In the genomic region with DNA sequence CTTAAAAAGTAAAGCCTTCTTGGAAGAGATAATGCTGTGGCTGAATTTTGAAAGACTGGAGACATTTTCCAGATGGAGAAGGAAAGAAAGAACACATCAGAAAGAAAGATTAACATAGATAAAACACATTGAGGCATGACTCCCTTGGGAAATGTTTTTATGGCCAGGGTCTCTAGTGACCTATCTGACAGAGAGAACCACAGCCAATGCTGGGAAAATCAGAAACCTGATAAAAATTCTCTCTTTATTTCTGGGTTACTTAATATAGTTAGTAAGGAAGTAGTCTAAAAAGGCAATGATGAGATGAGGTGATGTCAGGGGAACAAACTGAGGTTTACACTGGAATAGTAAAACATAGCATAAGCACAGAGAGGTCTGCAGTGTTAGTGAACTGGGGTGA, we compare ENCODE assay signal across 25 cellular contexts. TPM values are rescaled to one million over a fixed set of nuclear protein-coding genes. Genes with fewer than 3 reads are reported as not detected.
A peak's percentile ranks its signal among the peaks of the same experiment; 100 is the strongest.
DNase-seq lines count a peak whose midpoint lies in the region; ATAC-seq and TF ChIP-seq lines count a peak whose summit lies in the region.
"Had no signal": no experiment of that assay in that cellular context is flagged by ENCODE, and none has a peak within 500 bp of the region (broad histone marks: within the 10 kb centered on the region; RNA-seq: fewer than 3 reads in every experiment).

No MANE protein-coding gene starts in this region.

- no peaks in the 10 kb centered on the region for H3K79me1 ChIP-seq in mesenchymal stem cell (replicated peaks; ENCODE audit: low read length, poor library complexity, severe bottlenecking)

- H3K27ac ChIP-seq in right atrium auricular region (no peak overlapping the region), mesenchymal stem cell (ENCODE audit: low read length, poor library complexity, severe bottlenecking) (no peak overlapping the region)
- H3K27ac ChIP-seq: HL-60, PC-9, RWPE1, SJCRH30 had no signal

- H4K91ac ChIP-seq in mesenchymal stem cell (ENCODE audit: low read length), result no peak overlapping the region

- H3K4ac ChIP-seq in mesenchymal stem cell (ENCODE audit: low read depth in 1 of 2, low read length in 2 of 2), result no peak overlapping the region

- H3K4me2 ChIP-seq in mesenchymal stem cell (ENCODE audit: low read length, poor library complexity, severe bottlenecking), result no peak overlapping the region
- H3K4me2 ChIP-seq: PC-9 had no signal

- H3K27me3 Mint-ChIP-seq in activated naive CD8-positive, alpha-beta T cell treated with anti-CD3 and anti-CD28 coated beads for 36 hours, result peaks cover 22% of the 10 kb centered on the region

- no peak overlapping the region for H3K14ac ChIP-seq in mesenchymal stem cell (ENCODE audit: low read length in 2 of 2)

- no peak overlapping the region for H4K8ac ChIP-seq in mesenchymal stem cell (ENCODE audit: low read length)

- no peak overlapping the region for H2BK120ac ChIP-seq in mesenchymal stem cell (ENCODE audit: low read depth, low read length)

- no peak overlapping the region for H3K9ac ChIP-seq in mesenchymal stem cell (ENCODE audit: low read length)

- no peaks in the 10 kb centered on the region for H3K9me3 Mint-ChIP-seq in activated naive CD8-positive, alpha-beta T cell treated with anti-CD3 and anti-CD28 coated beads for 36 hours
- H3K9me3 Mint-ChIP-seq: CD4-positive, alpha-beta T cell; H9 had no signal

- H3K4me3 Mint-ChIP-seq in activated naive CD8-positive, alpha-beta T cell treated with anti-CD3 and anti-CD28 coated beads for 36 hours, result no peak overlapping the region
- H3K4me3 Mint-ChIP-seq: CD4-positive, alpha-beta T cell; H9 had no signal

- no peak overlapping the region for H2AK5ac ChIP-seq in mesenchymal stem cell (ENCODE audit: low read length, severe bottlenecking)

- H3K4me1 Mint-ChIP-seq in activated naive CD8-positive, alpha-beta T cell treated with anti-CD3 and anti-CD28 coated beads for 36 hours, result no peaks in the 10 kb centered on the region

- TF ChIP-seq CTCF in right atrium auricular region (IDR thresholded peaks at IDR 0.05), result no peak

- no peaks in the 10 kb centered on the region for H3K27me3 ChIP-seq in right atrium auricular region
- H3K27me3 ChIP-seq in mesenchymal stem cell (ENCODE audit: control insufficient read depth in 1 of 2, insufficient read depth in 1 of 2, low read length in 2 of 2), result no peaks in the 10 kb centered on the region
- H3K27me3 ChIP-seq: SJCRH30 had no signal

- no peak overlapping the region for H3K23ac ChIP-seq in mesenchymal stem cell (ENCODE audit: low read length in 2 of 2)

- H2AFZ ChIP-seq in mesenchymal stem cell (ENCODE audit: low read depth, low read length), result no peak overlapping the region
- H2AFZ ChIP-seq: PC-9 had no signal

- no peaks in the 10 kb centered on the region for H3K9me3 ChIP-seq in right atrium auricular region
- no peaks in the 10 kb centered on the region for H3K9me3 ChIP-seq in mesenchymal stem cell (ENCODE audit: control insufficient read depth, low read length)
- H3K9me3 ChIP-seq: BE2C, SJCRH30 had no signal

- peak; percentile 66 for ATAC-seq in left ventricle myocardium superior

- H3K4me1 ChIP-seq in right atrium auricular region (peaks cover 0 to 8% of the 10 kb centered on the region in 2 donors), mesenchymal stem cell (ENCODE audit: control insufficient read depth, insufficient read depth, low read depth, low read length) (peaks cover 12% of the 10 kb centered on the region)
- H3K4me1 ChIP-seq: BE2C, SJCRH30 had no signal

- H2BK5ac ChIP-seq in mesenchymal stem cell (ENCODE audit: low read depth, low read length, poor library complexity, severe bottlenecking), result no peak overlapping the region

- H3K36me3 ChIP-seq in right atrium auricular region (no peaks in the 10 kb centered on the region), mesenchymal stem cell (ENCODE audit: control insufficient read depth in 1 of 2, insufficient read depth in 2 of 2, low read depth in 1 of 2, low read length in 2 of 2) (no peaks in the 10 kb centered on the region)
- H3K36me3 ChIP-seq: BE2C, SJCRH30 had no signal

- no peak overlapping the region for H2BK12ac ChIP-seq in mesenchymal stem cell (ENCODE audit: low read length in 2 of 2)

- H2BK15ac ChIP-seq in mesenchymal stem cell (ENCODE audit: low read depth, poor library complexity, severe bottlenecking), result no peak overlapping the region

- no peaks in the 10 kb centered on the region for H3K36me3 Mint-ChIP-seq in activated naive CD8-positive, alpha-beta T cell treated with anti-CD3 and anti-CD28 coated beads for 36 hours

- DNase-seq in left ventricle myocardium superior (no peak), right atrium auricular region (ENCODE audit: low spot score) (no peak), SK-N-DZ (ENCODE audit: low spot score) (peak; percentile 12), mesenchymal stem cell (peak; percentile 67), NCI-H526 treated with DMSO at 0.1 percent for 48 hours (lab: John Stamatoyannopoulos, UW) (no peak), SIG-M5 (lab: John Stamatoyannopoulos, UW) (no peak)
- no peak for DNase-seq in activated naive CD8-positive, alpha-beta T cell treated with anti-CD3 and anti-CD28 coated beads for 36 hours
- DNase-seq: BE2C; CD4-positive, alpha-beta T cell; COR-L47; DND-41; H9; KG1; NCI-H1092; NCI-H1436; NCI-H187 treated with DMSO at 0.1 percent for 48 hours; NCI-H2107; NCI-H446 treated with DMSO at 0.1 percent for 48 hours; NCI-H69; PC-9; SJCRH30 had no signal

- no peak overlapping the region for H3K27ac Mint-ChIP-seq in activated naive CD8-positive, alpha-beta T cell treated with anti-CD3 and anti-CD28 coated beads for 36 hours
- H3K27ac Mint-ChIP-seq: CD4-positive, alpha-beta T cell; H9 had no signal

- intact Hi-C loops in left ventricle myocardium superior (cut with micrococcal nuclease), result no loop called here

- H3K4me3 ChIP-seq in right atrium auricular region, result no peak overlapping the region
- H3K4me3 ChIP-seq in mesenchymal stem cell (ENCODE audit: insufficient read depth in 1 of 2, low read depth in 1 of 2, low read length in 2 of 2), result no peak overlapping the region
- H3K4me3 ChIP-seq: GM12878, PC-9, SJCRH30 had no signal

- no peak overlapping the region for H3K18ac ChIP-seq in mesenchymal stem cell (ENCODE audit: low read depth in 1 of 2, low read length in 2 of 2)

RNA-seq across cellular contexts. Expression of gene ELOVL2, which starts 31.1 kb away (rescaled TPM):
- total RNA-seq in left ventricle myocardium superior (1.3 TPM), right atrium auricular region (1 to 10 TPM in 1 of 2 donors, under 1 TPM in 1; 0.86 to 1.6 TPM)
- polyA plus RNA-seq in SK-N-DZ (2014; cell fraction: cytosol; rRNA removed), result 0.56 and 0.93 TPM in 2 replicates
- polyA plus RNA-seq in SK-N-DZ (2014; cell fraction: nucleus; rRNA removed), result 0.22 and 1.1 TPM in 2 replicates
- 11.7 TPM for polyA plus RNA-seq in mesenchymal stem cell (2013, experiment 1 of 2)
- 12.0 TPM for polyA plus RNA-seq in mesenchymal stem cell (2013, experiment 2 of 2)
- not detected for total RNA-seq in activated naive CD8-positive, alpha-beta T cell treated with anti-CD3 and anti-CD28 coated beads for 36 hours
- total RNA-seq: CD4-positive, alpha-beta T cell; GM12878; HT-29 had no signal

Comparison
In these comparisons a context has a peak if more than half of its experiments do, and no peak if none do; other contexts are left out.
1. DNase-seq: peak in SK-N-DZ (single experiment) and mesenchymal stem cell (single experiment); none in left ventricle myocardium superior (single experiment), right atrium auricular region (single experiment), NCI-H526 treated with DMSO at 0.1 percent for 48 hours (single experiment), SIG-M5 (single experiment) and activated naive CD8-positive, alpha-beta T cell treated with anti-CD3 and anti-CD28 coated beads for 36 hours (single experiment).